1 cellular context compared by ENCODE assay signal in the genomic region with DNA sequence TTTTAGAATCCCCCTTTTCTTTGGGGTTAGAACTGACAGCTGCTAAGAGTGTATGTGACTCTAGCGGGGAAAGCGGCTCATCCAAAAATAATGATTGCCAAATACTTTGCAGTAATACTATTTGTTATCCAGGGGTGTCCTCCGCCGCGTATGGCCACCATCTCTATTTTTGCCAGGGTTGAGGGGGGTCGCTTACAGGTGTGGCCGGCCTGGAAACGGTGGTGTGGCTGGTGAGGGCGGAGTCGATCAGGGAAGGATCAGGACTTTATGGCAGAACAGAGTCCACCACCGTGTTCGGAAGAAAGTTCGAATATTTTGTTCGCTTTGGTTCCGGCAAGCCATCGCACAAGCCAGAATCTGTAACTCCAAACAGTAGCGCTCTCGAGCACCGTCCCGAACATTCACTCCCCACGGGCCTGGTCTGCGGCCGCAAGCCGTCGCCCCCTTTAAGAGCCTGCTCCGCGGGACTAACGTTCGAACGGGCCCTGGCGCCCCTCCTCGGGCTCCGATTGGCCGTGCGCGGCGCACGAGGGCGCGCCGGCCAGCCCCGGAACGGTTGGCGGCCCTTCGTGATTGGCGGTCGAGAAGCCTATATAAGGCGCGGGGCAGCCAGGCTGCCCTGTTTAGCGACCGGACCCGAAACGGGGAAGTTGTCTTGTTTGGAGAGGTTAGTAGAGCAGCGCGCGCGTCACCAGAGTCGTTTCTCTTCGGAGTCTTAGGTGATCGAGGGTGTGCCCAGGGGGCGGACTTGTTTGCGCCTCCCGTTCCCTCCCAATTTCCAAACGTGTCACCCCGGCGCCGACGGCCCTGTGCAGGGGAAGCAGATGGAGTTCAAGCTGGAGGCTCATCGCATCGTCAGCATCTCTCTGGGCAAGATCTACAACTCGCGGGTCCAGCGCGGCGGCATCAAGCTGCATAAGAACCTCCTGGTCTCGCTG.
A peak's percentile ranks its signal among the peaks of the same experiment; 100 is the strongest.
TF ChIP-seq lines count a peak whose summit lies in the region.

A gene (plus strand): TSS at position 622 of the 938 bp plus-strand sequence. CDS start 203 bp downstream, at position 825.

TF ChIP-seq in GM12878, 131 proteins besides CTCF, POLR2A, EP300 and RAD21 (continued from another document):
- TF ChIP-seq, protein P1, sequence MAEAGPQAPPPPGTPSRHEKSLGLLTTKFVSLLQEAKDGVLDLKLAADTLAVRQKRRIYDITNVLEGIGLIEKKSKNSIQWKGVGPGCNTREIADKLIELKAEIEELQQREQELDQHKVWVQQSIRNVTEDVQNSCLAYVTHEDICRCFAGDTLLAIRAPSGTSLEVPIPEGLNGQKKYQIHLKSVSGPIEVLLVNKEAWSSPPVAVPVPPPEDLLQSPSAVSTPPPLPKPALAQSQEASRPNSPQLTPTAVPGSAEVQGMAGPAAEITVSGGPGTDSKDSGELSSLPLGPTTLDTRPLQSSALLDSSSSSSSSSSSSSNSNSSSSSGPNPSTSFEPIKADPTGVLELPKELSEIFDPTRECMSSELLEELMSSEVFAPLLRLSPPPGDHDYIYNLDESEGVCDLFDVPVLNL (IDR thresholded peaks at IDR 0.05; ENCODE audit: low read depth, low read length) = peak; percentile 94
- TF ChIP-seq KAT2A (conservative IDR thresholded peaks at IDR 0.05; ENCODE audit: control insufficient read depth, low read depth, low read length) (no peak), BACH1 (IDR thresholded peaks at IDR 0.05; ENCODE audit: borderline replicate concordance) (peak; percentile 92), CREB1 (IDR thresholded peaks at IDR 0.05; ENCODE audit: low read depth) (peak; percentile 86), MXI1 (IDR thresholded peaks at IDR 0.05; ENCODE audit: low read depth, low read length) (peak; percentile 63), ASH2L (IDR thresholded peaks at IDR 0.05; ENCODE audit: borderline replicate concordance, low read depth) (no peak), NR2C2 (IDR thresholded peaks at IDR 0.05; ENCODE audit: borderline replicate concordance, control insufficient read depth, insufficient read length, low read depth) (no peak), POLR2AphosphoS2 (IDR thresholded peaks at IDR 0.05; ENCODE audit: low read depth, low read length) (peak; percentile 100), NFYA (IDR thresholded peaks at IDR 0.05; ENCODE audit: borderline replicate concordance, low read depth, low read length) (no peak; the same call in 1 of the 2 replicates), CBFB (IDR thresholded peaks at IDR 0.05; ENCODE audit: low read depth) (peak; percentile 98), SMAD1 (IDR thresholded peaks at IDR 0.05; ENCODE audit: low read depth, partially characterized antibody) (peak; percentile 96), KLF5 (IDR thresholded peaks at IDR 0.05; ENCODE audit: partially characterized antibody) (peak; percentile 77), WRNIP1 (IDR thresholded peaks at IDR 0.05; ENCODE audit: borderline replicate concordance, low read depth, low read length) (no peak), ZNF24 (IDR thresholded peaks at IDR 0.05) (no peak), YBX1 (IDR thresholded peaks at IDR 0.05) (no peak), GATAD2B (conservative IDR thresholded peaks at IDR 0.05; ENCODE audit: low read depth) (no peak), ZBED1 (IDR thresholded peaks at IDR 0.05; ENCODE audit: borderline replicate concordance) (peak; percentile 97), ESRRA (IDR thresholded peaks at IDR 0.05; ENCODE audit: low read length) (no peak), RAD51 (IDR thresholded peaks at IDR 0.05) (peak; percentile 49; the same call in 1 of the 2 replicates), BMI1 (IDR thresholded peaks at IDR 0.05; ENCODE audit: borderline replicate concordance) (no peak), NRF1 (conservative IDR thresholded peaks at IDR 0.05; ENCODE audit: low read depth, low read length) (no peak), RELA (IDR thresholded peaks at IDR 0.05; ENCODE audit: borderline replicate concordance, partially characterized antibody) (peak; percentile 69), POLR2AphosphoS5 (IDR thresholded peaks at IDR 0.05; ENCODE audit: low read length) (peak; percentile 100), ZNF274 (IDR thresholded peaks at IDR 0.05; ENCODE audit: insufficient read depth, insufficient read length) (no peak)
- TF ChIP-seq, protein P2, sequence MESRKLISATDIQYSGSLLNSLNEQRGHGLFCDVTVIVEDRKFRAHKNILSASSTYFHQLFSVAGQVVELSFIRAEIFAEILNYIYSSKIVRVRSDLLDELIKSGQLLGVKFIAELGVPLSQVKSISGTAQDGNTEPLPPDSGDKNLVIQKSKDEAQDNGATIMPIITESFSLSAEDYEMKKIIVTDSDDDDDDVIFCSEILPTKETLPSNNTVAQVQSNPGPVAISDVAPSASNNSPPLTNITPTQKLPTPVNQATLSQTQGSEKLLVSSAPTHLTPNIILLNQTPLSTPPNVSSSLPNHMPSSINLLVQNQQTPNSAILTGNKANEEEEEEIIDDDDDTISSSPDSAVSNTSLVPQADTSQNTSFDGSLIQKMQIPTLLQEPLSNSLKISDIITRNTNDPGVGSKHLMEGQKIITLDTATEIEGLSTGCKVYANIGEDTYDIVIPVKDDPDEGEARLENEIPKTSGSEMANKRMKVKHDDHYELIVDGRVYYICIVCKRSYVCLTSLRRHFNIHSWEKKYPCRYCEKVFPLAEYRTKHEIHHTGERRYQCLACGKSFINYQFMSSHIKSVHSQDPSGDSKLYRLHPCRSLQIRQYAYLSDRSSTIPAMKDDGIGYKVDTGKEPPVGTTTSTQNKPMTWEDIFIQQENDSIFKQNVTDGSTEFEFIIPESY (IDR thresholded peaks at IDR 0.05) = no peak; the same call in 1 of the 2 replicates
- TF ChIP-seq, protein P3, sequence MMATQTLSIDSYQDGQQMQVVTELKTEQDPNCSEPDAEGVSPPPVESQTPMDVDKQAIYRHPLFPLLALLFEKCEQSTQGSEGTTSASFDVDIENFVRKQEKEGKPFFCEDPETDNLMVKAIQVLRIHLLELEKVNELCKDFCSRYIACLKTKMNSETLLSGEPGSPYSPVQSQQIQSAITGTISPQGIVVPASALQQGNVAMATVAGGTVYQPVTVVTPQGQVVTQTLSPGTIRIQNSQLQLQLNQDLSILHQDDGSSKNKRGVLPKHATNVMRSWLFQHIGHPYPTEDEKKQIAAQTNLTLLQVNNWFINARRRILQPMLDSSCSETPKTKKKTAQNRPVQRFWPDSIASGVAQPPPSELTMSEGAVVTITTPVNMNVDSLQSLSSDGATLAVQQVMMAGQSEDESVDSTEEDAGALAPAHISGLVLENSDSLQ (IDR thresholded peaks at IDR 0.05) = peak; percentile 95
- TF ChIP-seq, protein P4, sequence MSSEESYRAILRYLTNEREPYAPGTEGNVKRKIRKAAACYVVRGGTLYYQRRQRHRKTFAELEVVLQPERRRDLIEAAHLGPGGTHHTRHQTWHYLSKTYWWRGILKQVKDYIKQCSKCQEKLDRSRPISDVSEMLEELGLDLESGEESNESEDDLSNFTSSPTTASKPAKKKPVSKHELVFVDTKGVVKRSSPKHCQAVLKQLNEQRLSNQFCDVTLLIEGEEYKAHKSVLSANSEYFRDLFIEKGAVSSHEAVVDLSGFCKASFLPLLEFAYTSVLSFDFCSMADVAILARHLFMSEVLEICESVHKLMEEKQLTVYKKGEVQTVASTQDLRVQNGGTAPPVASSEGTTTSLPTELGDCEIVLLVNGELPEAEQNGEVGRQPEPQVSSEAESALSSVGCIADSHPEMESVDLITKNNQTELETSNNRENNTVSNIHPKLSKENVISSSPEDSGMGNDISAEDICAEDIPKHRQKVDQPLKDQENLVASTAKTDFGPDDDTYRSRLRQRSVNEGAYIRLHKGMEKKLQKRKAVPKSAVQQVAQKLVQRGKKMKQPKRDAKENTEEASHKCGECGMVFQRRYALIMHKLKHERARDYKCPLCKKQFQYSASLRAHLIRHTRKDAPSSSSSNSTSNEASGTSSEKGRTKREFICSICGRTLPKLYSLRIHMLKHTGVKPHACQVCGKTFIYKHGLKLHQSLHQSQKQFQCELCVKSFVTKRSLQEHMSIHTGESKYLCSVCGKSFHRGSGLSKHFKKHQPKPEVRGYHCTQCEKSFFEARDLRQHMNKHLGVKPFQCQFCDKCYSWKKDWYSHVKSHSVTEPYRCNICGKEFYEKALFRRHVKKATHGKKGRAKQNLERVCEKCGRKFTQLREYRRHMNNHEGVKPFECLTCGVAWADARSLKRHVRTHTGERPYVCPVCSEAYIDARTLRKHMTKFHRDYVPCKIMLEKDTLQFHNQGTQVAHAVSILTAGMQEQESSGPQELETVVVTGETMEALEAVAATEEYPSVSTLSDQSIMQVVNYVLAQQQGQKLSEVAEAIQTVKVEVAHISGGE (CRISPR knock-in tag; IDR thresholded peaks at IDR 0.05) = no peak
TF ChIP-seq in GM12878: peak in this region for 63.
